In genomic region chrX:23381688-23382087, GRCh38 we compare ENCODE assay signal across 24 cellular contexts. TPM values are rescaled to one million over a fixed set of nuclear protein-coding genes. Genes with fewer than 3 reads are reported as not detected.
DNase-seq lines count a peak whose midpoint lies in the region; ATAC-seq and TF ChIP-seq lines count a peak whose summit lies in the region.
"Had no signal": no experiment of that assay in that cellular context is flagged by ENCODE, and none has a peak within 500 bp of the region (broad histone marks: within the 10 kb centered on the region; RNA-seq: fewer than 3 reads in every experiment).

No MANE protein-coding gene starts in this region.

- no peaks in the 10 kb centered on the region for H3K9me3 Mint-ChIP-seq in T-helper 2 cell treated with Interferon-gamma antibody and Interleukin-4, amounts not matched to agents 5 μg/mL and 100 μg/mL, for 36 hours
- H3K9me3 Mint-ChIP-seq in activated naive CD8-positive, alpha-beta T cell treated with anti-CD3 and anti-CD28 coated beads, Interleukin-2, amount 50 U/mL, for 24 hours = no peaks in the 10 kb centered on the region
- no peaks in the 10 kb centered on the region for H3K9me3 Mint-ChIP-seq in nephron

- ATAC-seq in activated naive CD8-positive, alpha-beta T cell treated with anti-CD3 and anti-CD28 coated beads, Interleukin-2, amount 50 U/mL, for 24 hours = no peak
- ATAC-seq in GM18519 (IDR thresholded peaks at IDR 0.05; ENCODE audit: low FRiP score, unreplicated experiment) = no peak
- ATAC-seq: gastroesophageal sphincter had no signal

- H3K27ac Mint-ChIP-seq in T-helper 2 cell treated with Interferon-gamma antibody and Interleukin-4, amounts not matched to agents 5 μg/mL and 100 μg/mL, for 36 hours = no peak overlapping the region
- no peak overlapping the region for H3K27ac Mint-ChIP-seq in activated naive CD8-positive, alpha-beta T cell treated with anti-CD3 and anti-CD28 coated beads, Interleukin-2, amount 50 U/mL, for 24 hours
- H3K27ac Mint-ChIP-seq in nephron = peak overlapping the region in 2 of 3 experiments; percentile 14 to 30

- no peaks in the 10 kb centered on the region for H3K27me3 ChIP-seq in thyroid gland
- H3K27me3 ChIP-seq: cardiac muscle cell, gastroesophageal sphincter had no signal

- peaks cover 4% of the 10 kb centered on the region for H3K27me3 Mint-ChIP-seq in T-helper 2 cell treated with Interferon-gamma antibody and Interleukin-4, amounts not matched to agents 5 μg/mL and 100 μg/mL, for 36 hours (ENCODE audit: low read depth)
- peaks cover 7% of the 10 kb centered on the region for H3K27me3 Mint-ChIP-seq in activated naive CD8-positive, alpha-beta T cell treated with anti-CD3 and anti-CD28 coated beads, Interleukin-2, amount 50 U/mL, for 24 hours
- peaks cover 2% of the 10 kb centered on the region for H3K27me3 Mint-ChIP-seq in nephron (ENCODE audit: low read depth)

- intact Hi-C loops in thyroid gland (cut with DNase I) = no loop called here

- no peaks in the 10 kb centered on the region for H3K9me3 ChIP-seq in thyroid gland
- H3K9me3 ChIP-seq: gastroesophageal sphincter had no signal

- no peaks in the 10 kb centered on the region for H3K4me1 ChIP-seq in thyroid gland

- no peak overlapping the region for H3K4me3 ChIP-seq in thyroid gland (replicated peaks in 1 of 3)
- H3K4me3 ChIP-seq: cardiac muscle cell, gastroesophageal sphincter had no signal

- in situ Hi-C loops in KBM-7 (cut with MboI; ENCODE audit: low pct_unique_long_range_greater_than_20kb, low sequenced_read_pairs) = no loop called here

- H3K4me1 Mint-ChIP-seq in T-helper 2 cell treated with Interferon-gamma antibody and Interleukin-4, amounts not matched to agents 5 μg/mL and 100 μg/mL, for 36 hours (ENCODE audit: low read depth) = peaks cover 5% of the 10 kb centered on the region
- H3K4me1 Mint-ChIP-seq in activated naive CD8-positive, alpha-beta T cell treated with anti-CD3 and anti-CD28 coated beads, Interleukin-2, amount 50 U/mL, for 24 hours = peaks cover 8% of the 10 kb centered on the region
- peaks cover 34% of the 10 kb centered on the region for H3K4me1 Mint-ChIP-seq in nephron

- TF ChIP-seq CTCF in nephron (IDR thresholded peaks at IDR 0.05; ENCODE audit: unreplicated experiment in 3 of 3) (no peak), thyroid gland (IDR thresholded peaks at IDR 0.05) (no peak)

- H3K27ac ChIP-seq in thyroid gland = no peak overlapping the region
- H3K27ac ChIP-seq: cardiac muscle cell, KMS-11 had no signal

- 86 to 89% methylated on average over 8 of the region's 8 CpGs for WGBS in thyroid gland, 2 donors

- no peak for DNase-seq in T-helper 2 cell treated with Interferon-gamma antibody and Interleukin-4, amounts not matched to agents 5 μg/mL and 100 μg/mL, for 36 hours (ENCODE audit: low spot score)
- DNase-seq in T-helper 2 cell (no peak), KBM-7 (peak; percentile 7), A172 (ENCODE audit: low spot score) (no peak), thyroid gland (no peak)
- DNase-seq in activated naive CD8-positive, alpha-beta T cell treated with anti-CD3 and anti-CD28 coated beads, Interleukin-2, amount 50 U/mL, for 24 hours = no peak
- DNase-seq: 8988T; activated gamma-delta T cell treated with Interleukin-2 at 50 U/mL for 16 hours; anterior cingulate cortex; cortex of kidney; GDM1; GOT3; islet precursor cell; MV-4-11; NCI-H146; NCI-H510A; NK-92 treated with Interleukin-12 subunit alpha and Interleukin-12 subunit beta, amount 100 ng/mL, for 24 hours; SHP77 treated with DMSO at 0.1 percent for 48 hours; stimulated activated CD8-positive, alpha-beta memory T cell treated with anti-CD3 and anti-CD28 coated beads, Interleukin-4, amount 100 ng/mL, for 48 hours had no signal

- peak overlapping the region; percentile 13 for H3K4me3 Mint-ChIP-seq in T-helper 2 cell treated with Interferon-gamma antibody and Interleukin-4, amounts not matched to agents 5 μg/mL and 100 μg/mL, for 36 hours
- peak overlapping the region; percentile 45 for H3K4me3 Mint-ChIP-seq in activated naive CD8-positive, alpha-beta T cell treated with anti-CD3 and anti-CD28 coated beads, Interleukin-2, amount 50 U/mL, for 24 hours
- H3K4me3 Mint-ChIP-seq in nephron = no peak overlapping the region

- TF ChIP-seq POLR2A in thyroid gland (IDR thresholded peaks at IDR 0.05) = no peak

- H3K36me3 ChIP-seq in thyroid gland = no peaks in the 10 kb centered on the region
- H3K36me3 ChIP-seq: cardiac muscle cell, gastroesophageal sphincter had no signal

- H3K36me3 Mint-ChIP-seq in T-helper 2 cell treated with Interferon-gamma antibody and Interleukin-4, amounts not matched to agents 5 μg/mL and 100 μg/mL, for 36 hours (ENCODE audit: low read depth) = no peaks in the 10 kb centered on the region
- no peaks in the 10 kb centered on the region for H3K36me3 Mint-ChIP-seq in activated naive CD8-positive, alpha-beta T cell treated with anti-CD3 and anti-CD28 coated beads, Interleukin-2, amount 50 U/mL, for 24 hours (ENCODE audit: low read depth)
- no peaks in the 10 kb centered on the region for H3K36me3 Mint-ChIP-seq in nephron (ENCODE audit: low read depth)

RNA-seq across cellular contexts. Expression of gene PTCHD1, which starts 47.0 kb away (rescaled TPM):
- total RNA-seq in A172 (2014; rRNA removed; shearing (Covaris generic)) = not detected in 2 replicates
- 1 to 10 TPM in 1 of 4 donors, under 1 TPM in 3; under 0.01 to 1.3 (median 0.59) TPM for total RNA-seq in thyroid gland

Comparison
In these comparisons a context has a peak if more than half of its experiments do, and no peak if none do; other contexts are left out.
1. H3K27ac Mint-ChIP-seq: peak in nephron (2 of 3); none in T-helper 2 cell treated with Interferon-gamma antibody and Interleukin-4, amounts not matched to agents 5 μg/mL and 100 μg/mL, for 36 hours (single experiment) and activated naive CD8-positive, alpha-beta T cell treated with anti-CD3 and anti-CD28 coated beads, Interleukin-2, amount 50 U/mL, for 24 hours (single experiment).
2. H3K4me3 Mint-ChIP-seq: peak in T-helper 2 cell treated with Interferon-gamma antibody and Interleukin-4, amounts not matched to agents 5 μg/mL and 100 μg/mL, for 36 hours (single experiment) and activated naive CD8-positive, alpha-beta T cell treated with anti-CD3 and anti-CD28 coated beads, Interleukin-2, amount 50 U/mL, for 24 hours (single experiment); none in nephron (0 of 3).